ENCODE assay signal across 10 cellular contexts in genomic region chr11:128830290-128830813, GRCh38. TPM values are rescaled to one million over a fixed set of nuclear protein-coding genes. Genes with fewer than 3 reads are reported as not detected.
A peak's percentile ranks its signal among the peaks of the same experiment; 100 is the strongest.
DNase-seq lines count a peak whose midpoint lies in the region; ATAC-seq and TF ChIP-seq lines count a peak whose summit lies in the region.
"Had no signal": no experiment of that assay in that cellular context is flagged by ENCODE, and none has a peak within 500 bp of the region (broad histone marks: within the 10 kb centered on the region; RNA-seq: fewer than 3 reads in every experiment).

No MANE protein-coding gene starts in this region.

- peak overlapping the region; percentile 85 for H3K27ac Mint-ChIP-seq in activated CD4-positive, alpha-beta T cell treated with anti-CD3 and anti-CD28 coated beads, Interleukin-2, amount 10 ng/mL, durations not matched to agents 7 days and 5 days
- peak overlapping the region; percentile 51 for H3K27ac Mint-ChIP-seq in activated T-helper 2 cell treated with anti-CD3 and anti-CD28 coated beads, Interferon-gamma antibody, Interleukin-2, Interleukin-4, amounts not matched to agents 10 μg/mL and 5 μg/mL and 100 μg/mL, durations not matched to agents 14 hours and 24 hours and 36 hours

- peak overlapping the region in 1 of 12 donors; percentile 32 for H3K4me3 ChIP-seq in heart left ventricle

- H3K4me1 Mint-ChIP-seq in activated CD4-positive, alpha-beta T cell treated with anti-CD3 and anti-CD28 coated beads, Interleukin-2, amount 10 ng/mL, durations not matched to agents 7 days and 5 days = peaks cover 29% of the 10 kb centered on the region
- peaks cover 18% of the 10 kb centered on the region for H3K4me1 Mint-ChIP-seq in activated T-helper 2 cell treated with anti-CD3 and anti-CD28 coated beads, Interferon-gamma antibody, Interleukin-2, Interleukin-4, amounts not matched to agents 10 μg/mL and 5 μg/mL and 100 μg/mL, durations not matched to agents 14 hours and 24 hours and 36 hours (ENCODE audit: low read depth)

- peak; percentile 24 for DNase-seq in activated CD4-positive, alpha-beta T cell treated with anti-CD3 and anti-CD28 coated beads, Interleukin-2, amount 10 ng/mL, durations not matched to agents 7 days and 5 days
- no peak for DNase-seq in activated CD4-positive, alpha-beta T cell treated with anti-CD3 and anti-CD28 coated beads for 1 hour
- no peak for DNase-seq in activated T-helper 2 cell treated with anti-CD3 and anti-CD28 coated beads, Interferon-gamma antibody, Interleukin-2, Interleukin-4, amounts not matched to agents 10 μg/mL and 5 μg/mL and 100 μg/mL, durations not matched to agents 14 hours and 24 hours and 36 hours (ENCODE audit: low spot score)
- no peak for DNase-seq in stimulated activated naive CD8-positive, alpha-beta T cell treated with anti-CD3 and anti-CD28 coated beads, Interleukin-15, Interleukin-2, amounts not matched to agents 100 U/mL and 50 U/mL, for 24 hours
- DNase-seq in NCI-H446 treated with DMSO at 0.1 percent for 48 hours (lab: John Stamatoyannopoulos, UW) (no peak), NCI-H748 (lab: John Stamatoyannopoulos, UW; ENCODE audit: unreplicated experiment) (no peak), heart left ventricle (no peak)

- 81 to 91% (median 85%) methylated on average over 9 of the region's 9 CpGs for WGBS in heart left ventricle, 4 donors

- peaks cover 0 to 31% (median 9%) of the 10 kb centered on the region in 12 donors for H3K4me1 ChIP-seq in heart left ventricle

- no peaks in the 10 kb centered on the region for H3K36me3 Mint-ChIP-seq in activated CD4-positive, alpha-beta T cell treated with anti-CD3 and anti-CD28 coated beads, Interleukin-2, amount 10 ng/mL, durations not matched to agents 7 days and 5 days (ENCODE audit: low read depth)
- H3K36me3 Mint-ChIP-seq in activated T-helper 2 cell treated with anti-CD3 and anti-CD28 coated beads, Interferon-gamma antibody, Interleukin-2, Interleukin-4, amounts not matched to agents 10 μg/mL and 5 μg/mL and 100 μg/mL, durations not matched to agents 14 hours and 24 hours and 36 hours (ENCODE audit: low read depth) = no peaks in the 10 kb centered on the region

- no peaks in the 10 kb centered on the region for H3K36me3 ChIP-seq in heart left ventricle
- H3K36me3 ChIP-seq: right atrium auricular region had no signal

- peak overlapping the region in 2 of 12 donors; percentile 28 to 42 for H3K27ac ChIP-seq in heart left ventricle
- H3K27ac ChIP-seq: right atrium auricular region had no signal

- TF ChIP-seq CTCF in heart left ventricle (IDR thresholded peaks at IDR 0.05) = no peak

- H3K27me3 Mint-ChIP-seq in activated CD4-positive, alpha-beta T cell treated with anti-CD3 and anti-CD28 coated beads, Interleukin-2, amount 10 ng/mL, durations not matched to agents 7 days and 5 days = no peaks in the 10 kb centered on the region
- H3K27me3 Mint-ChIP-seq in activated T-helper 2 cell treated with anti-CD3 and anti-CD28 coated beads, Interferon-gamma antibody, Interleukin-2, Interleukin-4, amounts not matched to agents 10 μg/mL and 5 μg/mL and 100 μg/mL, durations not matched to agents 14 hours and 24 hours and 36 hours (ENCODE audit: low read depth) = peaks cover 5% of the 10 kb centered on the region

- H3K9me3 Mint-ChIP-seq in activated CD4-positive, alpha-beta T cell treated with anti-CD3 and anti-CD28 coated beads, Interleukin-2, amount 10 ng/mL, durations not matched to agents 7 days and 5 days = no peaks in the 10 kb centered on the region
- no peaks in the 10 kb centered on the region for H3K9me3 Mint-ChIP-seq in activated T-helper 2 cell treated with anti-CD3 and anti-CD28 coated beads, Interferon-gamma antibody, Interleukin-2, Interleukin-4, amounts not matched to agents 10 μg/mL and 5 μg/mL and 100 μg/mL, durations not matched to agents 14 hours and 24 hours and 36 hours

- ATAC-seq in HG03432 (IDR thresholded peaks at IDR 0.05; ENCODE audit: unreplicated experiment) (peak; percentile 39), heart left ventricle (no peak)
- peak; percentile 20 for ATAC-seq in stimulated activated naive CD8-positive, alpha-beta T cell treated with anti-CD3 and anti-CD28 coated beads, Interleukin-15, Interleukin-2, amounts not matched to agents 100 U/mL and 50 U/mL, for 24 hours

- intact Hi-C loops in activated T-helper 2 cell treated with anti-CD3 and anti-CD28 coated beads, Interferon-gamma antibody, Interleukin-2, Interleukin-4, amounts not matched to agents 10 μg/mL and 5 μg/mL and 100 μg/mL, durations not matched to agents 14 hours and 24 hours and 36 hours (cut with micrococcal nuclease) = loop anchor here (1.0 to 10.0 kb wide), 4 partner anchors 73 to 674 kb away; no protein-coding TSS in a partner anchor
- intact Hi-C loops in heart left ventricle (cut with DNase I) = loop anchor here (2.0 to 10.0 kb wide), 17 partner anchors 53 to 673 kb away; partner anchors contain the start of gene FLI1 (in 1 of the 10)

- POLR2A ChIA-PET in activated CD4-positive, alpha-beta T cell treated with anti-CD3 and anti-CD28 coated beads, Interleukin-2, amount 10 ng/mL, durations not matched to agents 7 days and 5 days (lab: Charles Lee) = no interaction called here

- no peaks in the 10 kb centered on the region for H3K27me3 ChIP-seq in heart left ventricle
- H3K27me3 ChIP-seq: right atrium auricular region had no signal

- no peaks in the 10 kb centered on the region for H3K9me3 ChIP-seq in heart left ventricle
- H3K9me3 ChIP-seq: right atrium auricular region had no signal

- CTCF ChIA-PET in activated CD4-positive, alpha-beta T cell treated with anti-CD3 and anti-CD28 coated beads, Interleukin-2, amount 10 ng/mL, durations not matched to agents 7 days and 5 days (lab: Charles Lee) = interaction anchor here (0.5 to 5.6 kb wide), 29 partner anchors 9 to 1806 kb away, joined by 3 to 36 read pairs (median 4); no protein-coding TSS in a partner anchor

- H3K4me3 Mint-ChIP-seq in activated CD4-positive, alpha-beta T cell treated with anti-CD3 and anti-CD28 coated beads, Interleukin-2, amount 10 ng/mL, durations not matched to agents 7 days and 5 days = peak overlapping the region; percentile 60
- no peak overlapping the region for H3K4me3 Mint-ChIP-seq in activated T-helper 2 cell treated with anti-CD3 and anti-CD28 coated beads, Interferon-gamma antibody, Interleukin-2, Interleukin-4, amounts not matched to agents 10 μg/mL and 5 μg/mL and 100 μg/mL, durations not matched to agents 14 hours and 24 hours and 36 hours (ENCODE audit: low read depth)

- no peak for TF ChIP-seq POLR2A in heart left ventricle (IDR thresholded peaks at IDR 0.05)

RNA-seq across cellular contexts. Expression of gene KCNJ1, which starts 36.7 kb away (rescaled TPM):
- not detected for total RNA-seq in activated CD4-positive, alpha-beta T cell treated with anti-CD3 and anti-CD28 coated beads, Interleukin-2, amount 10 ng/mL, durations not matched to agents 7 days and 5 days
- total RNA-seq in activated T-helper 2 cell treated with anti-CD3 and anti-CD28 coated beads, Interferon-gamma antibody, Interleukin-2, Interleukin-4, amounts not matched to agents 10 μg/mL and 5 μg/mL and 100 μg/mL, durations not matched to agents 14 hours and 24 hours and 36 hours = not detected in 2 replicates
- total RNA-seq in heart left ventricle = under 1 TPM in 4 of 9 donors, not detected in 5; 0.16 to 0.50 (median 0.31) TPM
- under 1 TPM in 1 of 2 donors, not detected in 1; 0.08 TPM for polyA plus RNA-seq in heart left ventricle
- total RNA-seq: right atrium auricular region; T-helper 2 cell treated with Interferon-gamma antibody and Interleukin-4, amounts not matched to agents 100 ng/mL and 5 ng/mL, for 36 hours had no signal

Comparison
In these comparisons a context has a peak if more than half of its experiments do, and no peak if none do; other contexts are left out.
1. ATAC-seq: peak in HG03432 (single experiment) and stimulated activated naive CD8-positive, alpha-beta T cell treated with anti-CD3 and anti-CD28 coated beads, Interleukin-15, Interleukin-2, amounts not matched to agents 100 U/mL and 50 U/mL, for 24 hours (single experiment); none in heart left ventricle (0 of 4).